ENCODE assay signal across 29 cellular contexts in genomic region chr10:102475451-102476040, GRCh38. TPM values are rescaled to one million over a fixed set of nuclear protein-coding genes. Genes with fewer than 3 reads are reported as not detected.
DNase-seq lines count a peak whose midpoint lies in the region; ATAC-seq, FAIRE-seq and TF ChIP-seq lines count a peak whose summit lies in the region.
"Had no signal": no experiment of that assay in that cellular context is flagged by ENCODE, and none has a peak within 500 bp of the region (broad histone marks: within the 10 kb centered on the region; RNA-seq: fewer than 3 reads in every experiment).

No MANE protein-coding gene starts in this region.

- in situ Hi-C loops in brain microvascular endothelial cell (cut with HindIII; ENCODE audit: low pct_ligation_motif_present, low sequenced_read_pairs), result no loop called here

- H3K79me2 ChIP-seq in endothelial cell of umbilical vein (ENCODE audit: control insufficient read depth, insufficient read depth, low read length), result no peaks in the 10 kb centered on the region

- no peak overlapping the region for H3K4me3 Mint-ChIP-seq in MCF 10A (ENCODE audit: unreplicated experiment)
- H3K4me3 Mint-ChIP-seq in WTC11, result no peak overlapping the region
- no peak overlapping the region for H3K4me3 Mint-ChIP-seq in chondrocyte (ENCODE audit: unreplicated experiment)
- H3K4me3 Mint-ChIP-seq: activated CD4-positive, alpha-beta memory T cell treated with anti-CD3 and anti-CD28 coated beads for 36 hours; natural killer cell treated with Interleukin-12 subunit alpha and Interleukin-12 subunit beta and Interleukin-15 and Interleukin-18, amount 100 ng/mL, for 72 hours; stimulated activated memory B cell treated with anti-CD40 and anti-IgM and Interleukin-4, amounts not matched to agents 10 μg/mL and 1 μg/mL and 100 μg/mL, for 72 hours; type B pancreatic cell had no signal

- TF ChIP-seq CTCF in MCF 10A (IDR thresholded peaks at IDR 0.05; ENCODE audit: unreplicated experiment) (no peak), breast epithelium (IDR thresholded peaks at IDR 0.05) (no peak), WTC11 (IDR thresholded peaks at IDR 0.05) (no peak), endothelial cell of umbilical vein (IDR thresholded peaks at IDR 0.05; ENCODE audit: extremely low read depth in 1 of 2, insufficient read depth in 1 of 2, low read depth in 1 of 2, low read length in 2 of 2) (no peak), brain microvascular endothelial cell (IDR thresholded peaks at IDR 0.05; ENCODE audit: low read depth, low read length, missing control alignments) (no peak), chondrocyte (IDR thresholded peaks at IDR 0.05) (no peak), testis (IDR thresholded peaks at IDR 0.05) (no peak)

- H2AFZ ChIP-seq in endothelial cell of umbilical vein (ENCODE audit: low read depth, low read length), result no peak overlapping the region

- CTCF ChIA-PET in MCF 10A (lab: Yijun Ruan, JAX), result no interaction called here
- CTCF ChIA-PET in WTC11 (lab: Charles Lee), result interaction anchor here (0.7 to 2.0 kb wide), 3 partner anchors 37 to 108 kb away, joined by 3 to 6 read pairs (median 6); no protein-coding TSS in a partner anchor
- CTCF ChIA-PET in endothelial cell of umbilical vein (lab: Charles Lee), result no interaction called here

- peaks cover 21% of the 10 kb centered on the region for H3K36me3 Mint-ChIP-seq in MCF 10A (ENCODE audit: insufficient read depth, unreplicated experiment)
- peaks cover 14% of the 10 kb centered on the region for H3K36me3 Mint-ChIP-seq in WTC11
- peaks cover 3% of the 10 kb centered on the region for H3K36me3 Mint-ChIP-seq in chondrocyte (ENCODE audit: low read depth)
- H3K36me3 Mint-ChIP-seq: natural killer cell treated with Interleukin-12 subunit alpha and Interleukin-12 subunit beta and Interleukin-15 and Interleukin-18, amount 100 ng/mL, for 72 hours had no signal

- H3K4me1 ChIP-seq in breast epithelium, result no peaks in the 10 kb centered on the region
- no peaks in the 10 kb centered on the region for H3K4me1 ChIP-seq in endothelial cell of umbilical vein (ENCODE audit: control insufficient read depth, extremely low read depth, insufficient read depth, low read length)
- H3K4me1 ChIP-seq in testis, result no peaks in the 10 kb centered on the region
- H3K4me1 ChIP-seq: HAP-1, lower lobe of right lung had no signal

- no TSS peak for BruUV-seq in MCF 10A (replicated peaks; lab: Mats Ljungman, UMichigan)
- no TSS peak for BruUV-seq in endothelial cell of umbilical vein (replicated peaks; lab: Mats Ljungman, UMichigan)

- FAIRE-seq in endothelial cell of umbilical vein (lab: Jason Lieb, UNC), result peak; percentile 43
- FAIRE-seq: colon, RCC 7860 had no signal

- no peak for ATAC-seq in WTC11
- ATAC-seq: natural killer cell treated with Interleukin-12 subunit alpha and Interleukin-12 subunit beta and Interleukin-15 and Interleukin-18, amount 100 ng/mL, for 72 hours; stimulated activated memory B cell treated with anti-CD40 and anti-IgM and Interleukin-4, amounts not matched to agents 10 μg/mL and 1 μg/mL and 100 μg/mL, for 72 hours had no signal

- WGBS in testis, 2 donors, result 93 to 96% methylated on average over 6 to 9 of the region's 9 CpGs

- TF ChIP-seq POLR2A in breast epithelium (IDR thresholded peaks at IDR 0.05) (no peak), endothelial cell of umbilical vein (IDR thresholded peaks at IDR 0.05; ENCODE audit: low read depth, low read length) (no peak), testis (IDR thresholded peaks at IDR 0.05) (no peak)

- H3K9ac ChIP-seq in endothelial cell of umbilical vein (replicated peaks; ENCODE audit: extremely low read depth, insufficient read depth, low read length), result no peak overlapping the region

- intact Hi-C loops in MCF 10A (cut with micrococcal nuclease) (no loop called here), breast epithelium (cut with DNase I; ENCODE audit: low total_unique reads) (no loop called here), endothelial cell of umbilical vein (cut with micrococcal nuclease) (no loop called here), testis (cut with DNase I; ENCODE audit: low total_unique reads) (loop anchor here (10.0 kb wide), 1 partner anchor 51 kb away; the partner anchor contains the start of gene FBXL15)

- DNase-seq in MCF 10A (ENCODE audit: unreplicated experiment), result no peak
- no peak for DNase-seq in breast epithelium (ENCODE audit: low spot score in 2 of 2)
- DNase-seq in WTC11 (ENCODE audit: low spot score), result no peak
- no peak for DNase-seq in endothelial cell of umbilical vein (ENCODE audit: low read depth, low spot score)
- DNase-seq in brain microvascular endothelial cell, result no peak
- no peak for DNase-seq in chondrocyte (ENCODE audit: low spot score)
- DNase-seq in testis, result no peak
- DNase-seq: activated CD4-positive, alpha-beta memory T cell treated with anti-CD3 and anti-CD28 coated beads for 36 hours; activated CD4-positive, CD25-positive, alpha-beta regulatory T cell; activated CD8-positive, alpha-beta memory T cell treated with anti-CD3 and anti-CD28 coated beads, Interleukin-2, amount 50 U/mL, for 48 hours; activated effector memory CD4-positive, alpha-beta T cell treated with anti-CD3 and anti-CD28 coated beads, Interleukin-2, amount 50 U/mL, for 16 hours; Calu3; DMS79 treated with DMSO at 0.1 percent for 48 hours; GDM1; hypothalamus; IMR-90; lower lobe of right lung; NCI-H446 treated with DMSO at 0.1 percent for 48 hours; NCI-H82; ovary; SHP77 treated with DMSO at 0.1 percent for 48 hours had no signal

- H3K27ac ChIP-seq in breast epithelium, result no peak overlapping the region
- H3K27ac ChIP-seq in endothelial cell of umbilical vein (ENCODE audit: insufficient read depth, low read depth, low read length), result no peak overlapping the region
- no peak overlapping the region for H3K27ac ChIP-seq in brain microvascular endothelial cell
- no peak overlapping the region for H3K27ac ChIP-seq in testis
- H3K27ac ChIP-seq: epithelial cell of prostate, ovary had no signal

- POLR2A ChIA-PET in MCF 10A (lab: Yijun Ruan, JAX), result interaction anchor here (0.7 to 1.8 kb wide), 2 partner anchors 14 to 25 kb away, joined by 4 to 5 read pairs; partner anchors contain the start of gene C10orf95
- POLR2A ChIA-PET in WTC11 (lab: Charles Lee), result interaction anchor here (0.7 kb wide), 1 partner anchor 558 kb away, joined by 7 read pairs; no protein-coding TSS in a partner anchor
- POLR2A ChIA-PET in endothelial cell of umbilical vein (lab: Charles Lee), result interaction anchor here (1.0 kb wide), 1 partner anchor 43 kb away, joined by 5 read pairs; the partner anchor contains the start of gene CUEDC2

- peak overlapping the region; percentile 71 for H3K27ac Mint-ChIP-seq in MCF 10A (ENCODE audit: low read depth, unreplicated experiment)
- H3K27ac Mint-ChIP-seq in WTC11, result 0 out of 2 replicates have a peak overlapping the region, but pooled peaks have one; percentile 9
- H3K27ac Mint-ChIP-seq in chondrocyte (ENCODE audit: unreplicated experiment), result no peak overlapping the region
- H3K27ac Mint-ChIP-seq: type B pancreatic cell had no signal

- no peaks in the 10 kb centered on the region for H3K9me3 Mint-ChIP-seq in MCF 10A (ENCODE audit: unreplicated experiment)
- no peaks in the 10 kb centered on the region for H3K9me3 Mint-ChIP-seq in WTC11
- H3K9me3 Mint-ChIP-seq in chondrocyte (ENCODE audit: low read depth), result no peaks in the 10 kb centered on the region
- H3K9me3 Mint-ChIP-seq: activated CD4-positive, alpha-beta memory T cell treated with anti-CD3 and anti-CD28 coated beads for 36 hours; natural killer cell treated with Interleukin-12 subunit alpha and Interleukin-12 subunit beta and Interleukin-15 and Interleukin-18, amount 100 ng/mL, for 72 hours; stimulated activated memory B cell treated with anti-CD40 and anti-IgM and Interleukin-4, amounts not matched to agents 10 μg/mL and 1 μg/mL and 100 μg/mL, for 72 hours; type B pancreatic cell had no signal

- dilution Hi-C loops in endothelial cell of umbilical vein (cut with MboI; ENCODE audit: extremely low pct_ligation_motif_present, low sequenced_read_pairs), result no loop called here

- H3K4me1 Mint-ChIP-seq in MCF 10A (ENCODE audit: insufficient read depth, unreplicated experiment) (no peaks in the 10 kb centered on the region), WTC11 (no peaks in the 10 kb centered on the region), chondrocyte (ENCODE audit: low read depth) (no peaks in the 10 kb centered on the region)

- H3K36me3 ChIP-seq in breast epithelium (no peaks in the 10 kb centered on the region), endothelial cell of umbilical vein (ENCODE audit: control insufficient read depth in 2 of 2, extremely low read depth in 1 of 2, insufficient read depth in 2 of 2, low read length in 2 of 2) (peaks cover 0 to 13% of the 10 kb centered on the region in 2 experiments), brain microvascular endothelial cell (replicated peaks) (peaks cover 18% of the 10 kb centered on the region), testis (ENCODE audit: low read depth, missing control alignments) (no peaks in the 10 kb centered on the region)
- H3K36me3 ChIP-seq: ovary had no signal

- no peaks in the 10 kb centered on the region for H3K9me1 ChIP-seq in endothelial cell of umbilical vein (replicated peaks; ENCODE audit: control insufficient read depth, extremely low read depth, insufficient read depth, low read length)

- H3K4me3 ChIP-seq in breast epithelium (no peak overlapping the region), endothelial cell of umbilical vein (replicated peaks in 1 of 3; ENCODE audit: insufficient read depth in 1 of 3, low read depth in 1 of 3, low read length in 3 of 3) (no peak overlapping the region), brain microvascular endothelial cell (ENCODE audit: low read depth, low read length) (no peak overlapping the region), testis (no peak overlapping the region)
- H3K4me3 ChIP-seq: HAP-1, lower lobe of right lung, ovary had no signal

- H3K27me3 ChIP-seq in breast epithelium (no peaks in the 10 kb centered on the region), endothelial cell of umbilical vein (ENCODE audit: control insufficient read depth in 2 of 2, insufficient read depth in 2 of 2, low read length in 2 of 2) (no peaks in the 10 kb centered on the region), brain microvascular endothelial cell (replicated peaks) (no peaks in the 10 kb centered on the region), testis (no peaks in the 10 kb centered on the region)
- H3K27me3 ChIP-seq: ovary had no signal

- H3K4me2 ChIP-seq in endothelial cell of umbilical vein (ENCODE audit: insufficient read depth, low read length), result no peak overlapping the region

- H4K20me1 ChIP-seq in endothelial cell of umbilical vein (replicated peaks; ENCODE audit: control insufficient read depth, extremely low read depth, insufficient read depth, low read length), result no peaks in the 10 kb centered on the region

- H3K27me3 Mint-ChIP-seq in MCF 10A (ENCODE audit: insufficient read depth, unreplicated experiment), result no peaks in the 10 kb centered on the region
- no peaks in the 10 kb centered on the region for H3K27me3 Mint-ChIP-seq in WTC11 (ENCODE audit: low read depth)
- H3K27me3 Mint-ChIP-seq in chondrocyte (ENCODE audit: low read depth), result no peaks in the 10 kb centered on the region
- H3K27me3 Mint-ChIP-seq: activated CD4-positive, alpha-beta memory T cell treated with anti-CD3 and anti-CD28 coated beads for 36 hours; natural killer cell treated with Interleukin-12 subunit alpha and Interleukin-12 subunit beta and Interleukin-15 and Interleukin-18, amount 100 ng/mL, for 72 hours; stimulated activated memory B cell treated with anti-CD40 and anti-IgM and Interleukin-4, amounts not matched to agents 10 μg/mL and 1 μg/mL and 100 μg/mL, for 72 hours; type B pancreatic cell had no signal

- H3K9me3 ChIP-seq in breast epithelium (no peaks in the 10 kb centered on the region), endothelial cell of umbilical vein (replicated peaks; ENCODE audit: control insufficient read depth, insufficient read depth, low read length) (no peaks in the 10 kb centered on the region), testis (no peaks in the 10 kb centered on the region)
- H3K9me3 ChIP-seq: HAP-1, lower lobe of right lung, ovary had no signal

RNA-seq across cellular contexts. Expression of gene C10orf95, which starts 24.2 kb away (rescaled TPM):
- total RNA-seq in MCF 10A (2022), result 0.49 and 0.63 TPM in 2 replicates
- under 1 TPM in 2 of 3 donors, not detected in 1; 0.33 to 0.59 TPM for total RNA-seq in breast epithelium
- 0.57 to 0.96 TPM (median 0.87 TPM) in 3 replicates for total RNA-seq in WTC11 (2021)
- total RNA-seq in endothelial cell of umbilical vein, result not detected in 2 replicates
- 0.08 TPM in 1 of 2 replicates, not detected in the other for polyA plus RNA-seq in endothelial cell of umbilical vein
- polyA plus RNA-seq in endothelial cell of umbilical vein (2011; cell fraction: cytosol; rRNA removed), result 0.04 TPM in 1 of 2 replicates, not detected in the other
- polyA plus RNA-seq in endothelial cell of umbilical vein (2011; cell fraction: nucleus; rRNA removed), result not detected in 2 replicates
- polyA plus RNA-seq in endothelial cell of umbilical vein (2012), result not detected in 2 replicates
- polyA minus RNA-seq in endothelial cell of umbilical vein, result not detected in 2 replicates
- polyA minus RNA-seq in endothelial cell of umbilical vein (2011; cell fraction: cytosol; rRNA and poly(A)+ RNA removed), result not detected
- not detected in 2 replicates for polyA minus RNA-seq in endothelial cell of umbilical vein (2011; cell fraction: nucleus; rRNA and poly(A)+ RNA removed)
- total RNA-seq in chondrocyte, result not detected in 3 replicates
- total RNA-seq in testis, result 1 to 10 TPM in 1 of 2 donors, under 1 TPM in 1; 0.55 to 1.3 TPM
- 0.29 TPM for polyA plus RNA-seq in testis (ENCODE audit: insufficient read depth, low read depth, low replicate concordance)
- total RNA-seq: IMR-90, skeletal muscle tissue had no signal
- polyA plus RNA-seq: IMR-90 had no signal

RNA-seq across cellular contexts. Expression of gene ACTR1A, which starts 27.0 kb away (rescaled TPM):
- 60.1 and 75.3 TPM in 2 replicates for total RNA-seq in MCF 10A (2022)
- total RNA-seq in breast epithelium, result 100 to 1,000 TPM in 1 of 3 donors, 10 to 100 TPM in 2; 84.9 to 110 (median 92.5) TPM
- total RNA-seq in WTC11 (2021), result 93.3 to 94.6 TPM (median 93.6 TPM) in 3 replicates
- total RNA-seq in endothelial cell of umbilical vein, result 151 and 155 TPM in 2 replicates
- polyA plus RNA-seq in endothelial cell of umbilical vein, result 164 and 169 TPM in 2 replicates
- polyA plus RNA-seq in endothelial cell of umbilical vein (2011; cell fraction: cytosol; rRNA removed), result 198 and 204 TPM in 2 replicates
- 146 and 172 TPM in 2 replicates for polyA plus RNA-seq in endothelial cell of umbilical vein (2011; cell fraction: nucleus; rRNA removed)
- 155 and 165 TPM in 2 replicates for polyA plus RNA-seq in endothelial cell of umbilical vein (2012)
- polyA minus RNA-seq in endothelial cell of umbilical vein, result 272 and 299 TPM in 2 replicates
- polyA minus RNA-seq in endothelial cell of umbilical vein (2011; cell fraction: cytosol; rRNA and poly(A)+ RNA removed), result 80.0 TPM
- polyA minus RNA-seq in endothelial cell of umbilical vein (2011; cell fraction: nucleus; rRNA and poly(A)+ RNA removed), result 86.0 and 88.9 TPM in 2 replicates
- total RNA-seq in chondrocyte, result 128 to 137 TPM (median 128 TPM) in 3 replicates
- total RNA-seq in testis, result 10 to 100 TPM; 97.6 to 97.7 TPM
- polyA plus RNA-seq in testis (ENCODE audit: insufficient read depth, low read depth, low replicate concordance), result 126 TPM

RNA-seq across cellular contexts. Expression of gene SUFU, which starts 28.2 kb away (rescaled TPM):
- 6.3 TPM in 2 replicates for total RNA-seq in MCF 10A (2022)
- 1 to 10 TPM; 6.2 to 9.1 (median 8.6) TPM for total RNA-seq in breast epithelium
- 11.6 to 13.1 TPM (median 12.8 TPM) in 3 replicates for total RNA-seq in WTC11 (2021)
- total RNA-seq in endothelial cell of umbilical vein, result 14.5 and 16.3 TPM in 2 replicates
- 9.5 and 10.1 TPM in 2 replicates for polyA plus RNA-seq in endothelial cell of umbilical vein
- polyA plus RNA-seq in endothelial cell of umbilical vein (2011; cell fraction: cytosol; rRNA removed), result 8.9 TPM in 2 replicates
- 12.5 and 13.4 TPM in 2 replicates for polyA plus RNA-seq in endothelial cell of umbilical vein (2011; cell fraction: nucleus; rRNA removed)
- 17.3 and 20.0 TPM in 2 replicates for polyA plus RNA-seq in endothelial cell of umbilical vein (2012)
- 14.7 and 16.8 TPM in 2 replicates for polyA minus RNA-seq in endothelial cell of umbilical vein
- 4.8 TPM for polyA minus RNA-seq in endothelial cell of umbilical vein (2011; cell fraction: cytosol; rRNA and poly(A)+ RNA removed)
- 10.3 and 11.1 TPM in 2 replicates for polyA minus RNA-seq in endothelial cell of umbilical vein (2011; cell fraction: nucleus; rRNA and poly(A)+ RNA removed)
- 14.5 to 15.5 TPM (median 15.5 TPM) in 3 replicates for total RNA-seq in chondrocyte
- 10 to 100 TPM; 16.5 to 22.9 TPM for total RNA-seq in testis
- polyA plus RNA-seq in testis (ENCODE audit: insufficient read depth, low read depth, low replicate concordance), result 28.4 TPM

RNA-seq across cellular contexts. Expression of gene CUEDC2, which starts 43.2 kb away (rescaled TPM):
- 55.0 and 64.5 TPM in 2 replicates for total RNA-seq in MCF 10A (2022)
- 10 to 100 TPM; 49.8 to 54.4 (median 50.3) TPM for total RNA-seq in breast epithelium
- total RNA-seq in WTC11 (2021), result 40.2 to 69.0 TPM (median 65.8 TPM) in 3 replicates
- total RNA-seq in endothelial cell of umbilical vein, result 61.5 and 62.6 TPM in 2 replicates
- 82.3 and 96.7 TPM in 2 replicates for polyA plus RNA-seq in endothelial cell of umbilical vein
- polyA plus RNA-seq in endothelial cell of umbilical vein (2011; cell fraction: cytosol; rRNA removed), result 79.5 and 108 TPM in 2 replicates
- 119 and 127 TPM in 2 replicates for polyA plus RNA-seq in endothelial cell of umbilical vein (2011; cell fraction: nucleus; rRNA removed)
- polyA plus RNA-seq in endothelial cell of umbilical vein (2012), result 56.6 and 83.3 TPM in 2 replicates
- 26.5 and 27.4 TPM in 2 replicates for polyA minus RNA-seq in endothelial cell of umbilical vein
- 32.0 TPM for polyA minus RNA-seq in endothelial cell of umbilical vein (2011; cell fraction: cytosol; rRNA and poly(A)+ RNA removed)
- polyA minus RNA-seq in endothelial cell of umbilical vein (2011; cell fraction: nucleus; rRNA and poly(A)+ RNA removed), result 7.5 and 12.2 TPM in 2 replicates
- 55.1 to 64.3 TPM (median 57.7 TPM) in 3 replicates for total RNA-seq in chondrocyte
- 10 to 100 TPM; 49.0 to 70.5 TPM for total RNA-seq in testis
- polyA plus RNA-seq in testis (ENCODE audit: insufficient read depth, low read depth, low replicate concordance), result 76.0 TPM

RNA-seq across cellular contexts. Expression of gene FBXL15, which starts 54.9 kb away (rescaled TPM):
- total RNA-seq in MCF 10A (2022) (11.1 and 11.3 TPM in 2 replicates), breast epithelium (10 to 100 TPM; 16.8 to 24.8 (median 21.0) TPM), WTC11 (2021) (21.6 to 24.6 TPM (median 23.2 TPM) in 3 replicates), endothelial cell of umbilical vein (9.9 and 10.7 TPM in 2 replicates), chondrocyte (8.8 to 10.1 TPM (median 9.0 TPM) in 3 replicates), testis (10 to 100 TPM; 28.9 to 32.2 TPM)
- polyA plus RNA-seq in endothelial cell of umbilical vein (15.3 and 21.6 TPM in 2 replicates), testis (ENCODE audit: insufficient read depth, low read depth, low replicate concordance) (9.2 TPM)
- 5.9 and 10.1 TPM in 2 replicates for polyA plus RNA-seq in endothelial cell of umbilical vein (2011; cell fraction: cytosol; rRNA removed)
- polyA plus RNA-seq in endothelial cell of umbilical vein (2011; cell fraction: nucleus; rRNA removed), result 11.6 and 11.7 TPM in 2 replicates
- 4.3 and 6.2 TPM in 2 replicates for polyA plus RNA-seq in endothelial cell of umbilical vein (2012)
- polyA minus RNA-seq in endothelial cell of umbilical vein, result 1.4 and 2.0 TPM in 2 replicates
- 8.5 TPM for polyA minus RNA-seq in endothelial cell of umbilical vein (2011; cell fraction: cytosol; rRNA and poly(A)+ RNA removed)
- polyA minus RNA-seq in endothelial cell of umbilical vein (2011; cell fraction: nucleus; rRNA and poly(A)+ RNA removed), result 1.5 and 1.8 TPM in 2 replicates
